8 cellular contexts compared by ENCODE assay signal in genomic region chr21:44338971-44339910, GRCh38. TPM values are rescaled to one million over a fixed set of nuclear protein-coding genes. Genes with fewer than 3 reads are reported as not detected.
DNase-seq lines count a peak whose midpoint lies in the region; ATAC-seq lines count a peak whose summit lies in the region.

Gene CFAP410 (minus strand): TSS chr21:44339390. CDS start chr21:44339194, 196 bp downstream.

- ATAC-seq in naive B cell (ENCODE audit: low read depth in 2 of 2) = peak; percentile 86 to 87
- ATAC-seq in stimulated activated effector memory CD8-positive, alpha-beta T cell treated with anti-CD3 and anti-CD28 coated beads, Interleukin-12 subunit alpha, Interleukin-12 subunit beta, amount 100 ng/mL, for 72 hours = peak; percentile 96

- H3K36me3 Mint-ChIP-seq in activated T-helper 1 cell treated with anti-CD3 and anti-CD28 coated beads, Interleukin-12 subunit alpha, Interleukin-12 subunit beta, Interleukin-2, Interleukin-4 antibody, amounts not matched to agents 30 ng/mL and 10 ng/mL and 1 ng/mL, durations not matched to agents 14 hours and 24 hours and 36 hours (ENCODE audit: low read depth) = no peaks in the 10 kb centered on the region
- no peaks in the 10 kb centered on the region for H3K36me3 Mint-ChIP-seq in naive B cell
- peaks cover 42% of the 10 kb centered on the region for H3K36me3 Mint-ChIP-seq in stimulated activated effector memory CD8-positive, alpha-beta T cell treated with anti-CD3 and anti-CD28 coated beads, Interleukin-12 subunit alpha, Interleukin-12 subunit beta, amount 100 ng/mL, for 72 hours

- H3K4me1 Mint-ChIP-seq in activated T-helper 1 cell treated with anti-CD3 and anti-CD28 coated beads, Interleukin-12 subunit alpha, Interleukin-12 subunit beta, Interleukin-2, Interleukin-4 antibody, amounts not matched to agents 30 ng/mL and 10 ng/mL and 1 ng/mL, durations not matched to agents 14 hours and 24 hours and 36 hours (ENCODE audit: low read depth) = peaks cover 25% of the 10 kb centered on the region
- H3K4me1 Mint-ChIP-seq in naive B cell = peaks cover 13 to 25% (median 14%) of the 10 kb centered on the region in 3 donors
- peaks cover 26% of the 10 kb centered on the region for H3K4me1 Mint-ChIP-seq in stimulated activated effector memory CD8-positive, alpha-beta T cell treated with anti-CD3 and anti-CD28 coated beads, Interleukin-12 subunit alpha, Interleukin-12 subunit beta, amount 100 ng/mL, for 72 hours

- peak within 1 kb of the TSS; percentile 94 for H3K27ac Mint-ChIP-seq in activated T-helper 1 cell treated with anti-CD3 and anti-CD28 coated beads, Interleukin-12 subunit alpha, Interleukin-12 subunit beta, Interleukin-2, Interleukin-4 antibody, amounts not matched to agents 30 ng/mL and 10 ng/mL and 1 ng/mL, durations not matched to agents 14 hours and 24 hours and 36 hours
- peak within 1 kb of the TSS; percentile 97 to 99 (median 98) for H3K27ac Mint-ChIP-seq in naive B cell
- H3K27ac Mint-ChIP-seq in stimulated activated effector memory CD8-positive, alpha-beta T cell treated with anti-CD3 and anti-CD28 coated beads, Interleukin-12 subunit alpha, Interleukin-12 subunit beta, amount 100 ng/mL, for 72 hours = peak within 1 kb of the TSS; percentile 98

- intact Hi-C loops in activated T-helper 1 cell treated with anti-CD3 and anti-CD28 coated beads, Interleukin-12 subunit alpha, Interleukin-12 subunit beta, Interleukin-2, Interleukin-4 antibody, amounts not matched to agents 30 ng/mL and 10 ng/mL and 1 ng/mL, durations not matched to agents 14 hours and 24 hours and 36 hours (cut with micrococcal nuclease) = loop anchor here (2.0 kb wide), 1 partner anchor 1304 kb away; the partner anchor contains the start of gene PCBP3

- peak; percentile 99 for DNase-seq in Daoy (ENCODE audit: low read depth)
- DNase-seq in GOT3 (lab: John Stamatoyannopoulos, UW) = peak; percentile 95
- DNase-seq in LHCN-M2 (ENCODE audit: low read depth) = peak; percentile 90
- DNase-seq in RPMI7951 (ENCODE audit: low read depth) = peak; percentile 90
- peak; percentile 94 for DNase-seq in activated T-helper 1 cell treated with anti-CD3 and anti-CD28 coated beads, Interleukin-12 subunit alpha, Interleukin-12 subunit beta, Interleukin-2, Interleukin-4 antibody, amounts not matched to agents 30 ng/mL and 10 ng/mL and 1 ng/mL, durations not matched to agents 14 hours and 24 hours and 36 hours (ENCODE audit: low spot score)
- DNase-seq in fibroblast of gingiva (ENCODE audit: low read depth) = peak; percentile 95
- peak; percentile 97 for DNase-seq in naive B cell
- peak; percentile 94 to 97 for DNase-seq in stimulated activated effector memory CD8-positive, alpha-beta T cell treated with anti-CD3 and anti-CD28 coated beads, Interleukin-12 subunit alpha, Interleukin-12 subunit beta, amount 100 ng/mL, for 72 hours (ENCODE audit: low spot score in 2 of 2)

- H3K4me3 Mint-ChIP-seq in activated T-helper 1 cell treated with anti-CD3 and anti-CD28 coated beads, Interleukin-12 subunit alpha, Interleukin-12 subunit beta, Interleukin-2, Interleukin-4 antibody, amounts not matched to agents 30 ng/mL and 10 ng/mL and 1 ng/mL, durations not matched to agents 14 hours and 24 hours and 36 hours = peak within 1 kb of the TSS; percentile 94
- peak within 1 kb of the TSS; percentile 89 to 96 (median 95) for H3K4me3 Mint-ChIP-seq in naive B cell
- peak within 1 kb of the TSS; percentile 94 for H3K4me3 Mint-ChIP-seq in stimulated activated effector memory CD8-positive, alpha-beta T cell treated with anti-CD3 and anti-CD28 coated beads, Interleukin-12 subunit alpha, Interleukin-12 subunit beta, amount 100 ng/mL, for 72 hours

- no peaks in the 10 kb centered on the region for H3K9me3 Mint-ChIP-seq in activated T-helper 1 cell treated with anti-CD3 and anti-CD28 coated beads, Interleukin-12 subunit alpha, Interleukin-12 subunit beta, Interleukin-2, Interleukin-4 antibody, amounts not matched to agents 30 ng/mL and 10 ng/mL and 1 ng/mL, durations not matched to agents 14 hours and 24 hours and 36 hours
- H3K9me3 Mint-ChIP-seq in naive B cell = no peaks in the 10 kb centered on the region
- no peaks in the 10 kb centered on the region for H3K9me3 Mint-ChIP-seq in stimulated activated effector memory CD8-positive, alpha-beta T cell treated with anti-CD3 and anti-CD28 coated beads, Interleukin-12 subunit alpha, Interleukin-12 subunit beta, amount 100 ng/mL, for 72 hours

- H3K27me3 Mint-ChIP-seq in activated T-helper 1 cell treated with anti-CD3 and anti-CD28 coated beads, Interleukin-12 subunit alpha, Interleukin-12 subunit beta, Interleukin-2, Interleukin-4 antibody, amounts not matched to agents 30 ng/mL and 10 ng/mL and 1 ng/mL, durations not matched to agents 14 hours and 24 hours and 36 hours (ENCODE audit: insufficient read depth) = no peaks in the 10 kb centered on the region
- H3K27me3 Mint-ChIP-seq in naive B cell = no peaks in the 10 kb centered on the region

RNA-seq across cellular contexts. Expression of gene CFAP410, which starts in this region (rescaled TPM):
- total RNA-seq in Daoy (2014; rRNA removed; shearing (Covaris generic)) = 23.5 and 60.9 TPM in 2 replicates
- 15.7 and 19.0 TPM in 2 replicates for total RNA-seq in LHCN-M2 (2014; rRNA removed)
- 16.1 TPM for polyA plus RNA-seq in LHCN-M2 (2012)
- total RNA-seq in RPMI7951 (2014; rRNA removed; shearing (Covaris generic)) = 5.9 and 9.8 TPM in 2 replicates
- total RNA-seq in activated T-helper 1 cell treated with anti-CD3 and anti-CD28 coated beads, Interleukin-12 subunit alpha, Interleukin-12 subunit beta, Interleukin-2, Interleukin-4 antibody, amounts not matched to agents 30 ng/mL and 10 ng/mL and 1 ng/mL, durations not matched to agents 14 hours and 24 hours and 36 hours = 13.3 and 17.8 TPM in 2 replicates
- 10 to 100 TPM; 28.1 to 44.6 (median 35.1) TPM for polyA plus RNA-seq in naive B cell (ENCODE audit: low read depth in 6 of 6)

Comparison
In these comparisons a context has a peak if more than half of its experiments do, and no peak if none do; other contexts are left out.
1. Peak in every context shown above with its lines: DNase-seq and ATAC-seq.